Comparison of ENCODE assay signal across 20 cellular contexts in genomic region chrX:16457239-16457638, GRCh38.
A peak's percentile ranks its signal among the peaks of the same experiment; 100 is the strongest.
DNase-seq lines count a peak whose midpoint lies in the region; ATAC-seq and TF ChIP-seq lines count a peak whose summit lies in the region.
"Had no signal": no experiment of that assay in that cellular context is flagged by ENCODE, and none has a peak within 500 bp of the region (broad histone marks: within the 10 kb centered on the region; RNA-seq: fewer than 3 reads in every experiment).

No MANE protein-coding gene starts in this region.

- no peaks in the 10 kb centered on the region for H3K36me3 ChIP-seq in SK-N-SH (replicated peaks in 1 of 2; ENCODE audit: control insufficient read depth in 1 of 2, insufficient read depth in 2 of 2, low read length in 1 of 2)
- H3K36me3 ChIP-seq in endodermal cell (ENCODE audit: control insufficient read depth, insufficient read depth, low read length): no peaks in the 10 kb centered on the region
- no peaks in the 10 kb centered on the region for H3K36me3 ChIP-seq in trophoblast cell (ENCODE audit: control insufficient read depth in 1 of 2, insufficient read depth in 2 of 2, low read length in 2 of 2)
- H3K36me3 ChIP-seq: BE2C, HAP-1 had no signal

- H3K79me1 ChIP-seq in trophoblast cell (ENCODE audit: low read length): no peaks in the 10 kb centered on the region

- no peak overlapping the region for H3K4ac ChIP-seq in trophoblast cell (ENCODE audit: low read depth, low read length)

- H2BK12ac ChIP-seq in trophoblast cell (ENCODE audit: low read length): no peak overlapping the region

- H3K4me1 ChIP-seq in SK-N-SH (ENCODE audit: control insufficient read depth in 1 of 2, insufficient read depth in 2 of 2, low read depth in 1 of 2, low read length in 1 of 2): peaks cover 0 to 2% of the 10 kb centered on the region in 2 experiments; a peak in 1 of 4 replicates
- no peaks in the 10 kb centered on the region for H3K4me1 ChIP-seq in endodermal cell (ENCODE audit: control insufficient read depth, insufficient read depth, low read length)
- H3K4me1 ChIP-seq in trophoblast cell (ENCODE audit: control insufficient read depth in 1 of 2, insufficient read depth in 2 of 2, low read length in 2 of 2): no peaks in the 10 kb centered on the region
- H3K4me1 ChIP-seq: A549, BE2C, HAP-1 had no signal

- H3K4me2 ChIP-seq in SK-N-SH: no peak overlapping the region
- H3K4me2 ChIP-seq in trophoblast cell (ENCODE audit: low read length): no peak overlapping the region
- H3K4me2 ChIP-seq: A549 had no signal

- H3K27ac Mint-ChIP-seq in stimulated activated naive CD8-positive, alpha-beta T cell treated with anti-CD3 and anti-CD28 coated beads, Interleukin-15, amount 100 ng/mL, for 72 hours: no peak overlapping the region
- H3K27ac Mint-ChIP-seq in endodermal cell: no peak overlapping the region
- H3K27ac Mint-ChIP-seq: CD4-positive, CD25-positive, alpha-beta regulatory T cell; CD8-positive, alpha-beta memory T cell had no signal

- H3K4me3 Mint-ChIP-seq in stimulated activated naive CD8-positive, alpha-beta T cell treated with anti-CD3 and anti-CD28 coated beads, Interleukin-15, amount 100 ng/mL, for 72 hours: no peak overlapping the region
- no peak overlapping the region for H3K4me3 Mint-ChIP-seq in endodermal cell
- H3K4me3 Mint-ChIP-seq: CD4-positive, CD25-positive, alpha-beta regulatory T cell; CD8-positive, alpha-beta memory T cell had no signal

- H3K9ac ChIP-seq in SK-N-SH (no peak overlapping the region), endodermal cell (ENCODE audit: extremely low read depth, low read length, poor library complexity, severe bottlenecking) (no peak overlapping the region), trophoblast cell (ENCODE audit: low read length) (no peak overlapping the region)

- H3K4me3 ChIP-seq in SK-N-SH (ENCODE audit: low read depth in 2 of 2, low read length in 1 of 2): no peak overlapping the region
- no peak overlapping the region for H3K4me3 ChIP-seq in fibroblast of mammary gland (ENCODE audit: control insufficient read depth, low read depth, low read length)
- H3K4me3 ChIP-seq in endodermal cell (ENCODE audit: low read length): no peak overlapping the region
- H3K4me3 ChIP-seq in trophoblast cell (ENCODE audit: low read depth, low read length): no peak overlapping the region
- H3K4me3 ChIP-seq: A549, HAP-1 had no signal

- H3K9me3 Mint-ChIP-seq in stimulated activated naive CD8-positive, alpha-beta T cell treated with anti-CD3 and anti-CD28 coated beads, Interleukin-15, amount 100 ng/mL, for 72 hours: no peaks in the 10 kb centered on the region
- no peaks in the 10 kb centered on the region for H3K9me3 Mint-ChIP-seq in endodermal cell
- H3K9me3 Mint-ChIP-seq: CD4-positive, CD25-positive, alpha-beta regulatory T cell; CD8-positive, alpha-beta memory T cell had no signal

- H3K4me1 Mint-ChIP-seq in stimulated activated naive CD8-positive, alpha-beta T cell treated with anti-CD3 and anti-CD28 coated beads, Interleukin-15, amount 100 ng/mL, for 72 hours: no peaks in the 10 kb centered on the region
- peaks cover 24% of the 10 kb centered on the region for H3K4me1 Mint-ChIP-seq in endodermal cell
- H3K4me1 Mint-ChIP-seq: CD4-positive, CD25-positive, alpha-beta regulatory T cell; CD8-positive, alpha-beta memory T cell had no signal

- no peak overlapping the region for H4K12ac ChIP-seq in trophoblast cell (ENCODE audit: low read depth, low read length)

- no peak for TF ChIP-seq RAD21 in SK-N-SH (IDR thresholded peaks at IDR 0.05; ENCODE audit: low read length)

- peak; percentile 47 for DNase-seq in AG08395 (ENCODE audit: low spot score)
- peak; percentile 19 for DNase-seq in GM03348 (ENCODE audit: low spot score)
- no peak for DNase-seq in SK-N-SH
- DNase-seq in fibroblast of mammary gland (ENCODE audit: low read depth): peak; percentile 33
- DNase-seq in stimulated activated naive CD8-positive, alpha-beta T cell treated with anti-CD3 and anti-CD28 coated beads, Interleukin-15, amount 100 ng/mL, for 72 hours: no peak
- no peak for DNase-seq in SW480 (ENCODE audit: low spot score)
- DNase-seq in endodermal cell: no peak
- no peak for DNase-seq in trophoblast cell
- DNase-seq: BE2C; C1 segment of cervical spinal cord; CD4-positive, CD25-positive, alpha-beta regulatory T cell; CD8-positive, alpha-beta memory T cell; COR-L47; DMS 273 treated with DMSO at 0.1 percent for 48 hours; DMS53; DND-41 had no signal

- no peaks in the 10 kb centered on the region for H3F3A ChIP-seq in SK-N-SH (replicated peaks; ENCODE audit: insufficient read depth)

- no peak for TF ChIP-seq CTCF in SK-N-SH (IDR thresholded peaks at IDR 0.05)
- no peak for TF ChIP-seq CTCF in fibroblast of mammary gland (conservative IDR thresholded peaks at IDR 0.05; ENCODE audit: control insufficient read depth, insufficient read depth, low read depth, low read length)
- no peak for TF ChIP-seq CTCF in endodermal cell (conservative IDR thresholded peaks at IDR 0.05)

- 0 out of 4 replicates have a peak overlapping the region, but pooled peaks of 1 of the 2 experiments have one; percentile 2 for H3K27ac ChIP-seq in SK-N-SH (ENCODE audit: low read depth in 2 of 2, low read length in 1 of 2)
- no peak overlapping the region for H3K27ac ChIP-seq in endodermal cell (ENCODE audit: low read depth, low read length)
- H3K27ac ChIP-seq in trophoblast cell (ENCODE audit: low read depth, low read length): no peak overlapping the region
- H3K27ac ChIP-seq: 22Rv1, A549 had no signal

- no peak overlapping the region for H2BK5ac ChIP-seq in trophoblast cell (ENCODE audit: low read depth, low read length, poor library complexity)

- CTCF ChIA-PET in SK-N-SH (lab: Yijun Ruan, JAX): interaction anchor here (1.2 kb wide), 1 partner anchor 12 kb away, joined by 3 read pairs; no protein-coding TSS in a partner anchor

- H3K27me3 ChIP-seq in SK-N-SH (ENCODE audit: insufficient read depth) (no peaks in the 10 kb centered on the region), endodermal cell (ENCODE audit: control insufficient read depth, insufficient read depth, low read length, poor library complexity, severe bottlenecking) (no peaks in the 10 kb centered on the region), trophoblast cell (ENCODE audit: insufficient read depth, low read length) (no peaks in the 10 kb centered on the region)
- H3K27me3 ChIP-seq: BE2C had no signal

- no peak overlapping the region for H4K8ac ChIP-seq in trophoblast cell (ENCODE audit: low read depth, low read length)

- H3K9me3 ChIP-seq in SK-N-SH: no peaks in the 10 kb centered on the region
- no peaks in the 10 kb centered on the region for H3K9me3 ChIP-seq in endodermal cell (ENCODE audit: control insufficient read depth, low read length)
- H3K9me3 ChIP-seq in trophoblast cell (ENCODE audit: insufficient read depth, low read depth, low read length): no peaks in the 10 kb centered on the region
- H3K9me3 ChIP-seq: A549, BE2C, HAP-1 had no signal

- peaks cover 48% of the 10 kb centered on the region for H3K36me3 Mint-ChIP-seq in endodermal cell (ENCODE audit: low read depth)
- H3K36me3 Mint-ChIP-seq: CD4-positive, CD25-positive, alpha-beta regulatory T cell; CD8-positive, alpha-beta memory T cell had no signal

- ATAC-seq in stimulated activated naive CD8-positive, alpha-beta T cell treated with anti-CD3 and anti-CD28 coated beads, Interleukin-15, amount 100 ng/mL, for 72 hours: no peak
- ATAC-seq: A549, HepG2 had no signal

- no peak overlapping the region for H2AFZ ChIP-seq in SK-N-SH (ENCODE audit: low read depth)
- H2AFZ ChIP-seq in trophoblast cell (ENCODE audit: insufficient read depth, low read length, poor library complexity): no peak overlapping the region

- no peaks in the 10 kb centered on the region for H4K20me1 ChIP-seq in SK-N-SH (ENCODE audit: insufficient read depth)

- POLR2A ChIA-PET in SK-N-SH (lab: Yijun Ruan, JAX): no interaction called here

- no peak overlapping the region for H3K18ac ChIP-seq in trophoblast cell (ENCODE audit: low read length)

- H3K14ac ChIP-seq in trophoblast cell (ENCODE audit: low read length): no peak overlapping the region

- H3K27me3 Mint-ChIP-seq in stimulated activated naive CD8-positive, alpha-beta T cell treated with anti-CD3 and anti-CD28 coated beads, Interleukin-15, amount 100 ng/mL, for 72 hours: no peaks in the 10 kb centered on the region
- no peaks in the 10 kb centered on the region for H3K27me3 Mint-ChIP-seq in endodermal cell (ENCODE audit: insufficient read depth)
- H3K27me3 Mint-ChIP-seq: CD4-positive, CD25-positive, alpha-beta regulatory T cell had no signal

- 8% methylated on average over 1 of the region's 1 CpG for WGBS in SK-N-SH (ENCODE audit: low lambda C conversion rate)
- no CpG with 5 or more reads among the region's 1 CpG for WGBS in endodermal cell (ENCODE audit: insufficient coverage in 1 of 2, insufficient read length in 1 of 2), 2 experiments
- WGBS in trophoblast cell (ENCODE audit: extremely low coverage, insufficient coverage, insufficient read length): no CpG with 5 or more reads among the region's 1 CpG

- no peak overlapping the region for H2BK120ac ChIP-seq in trophoblast cell (ENCODE audit: insufficient read depth, low read length, poor library complexity)

- H3K23ac ChIP-seq in trophoblast cell (ENCODE audit: low read length): no peak overlapping the region

- no peaks in the 10 kb centered on the region for H3K79me2 ChIP-seq in SK-N-SH (ENCODE audit: insufficient read depth)
- no peaks in the 10 kb centered on the region for H3K79me2 ChIP-seq in trophoblast cell (ENCODE audit: control insufficient read depth, insufficient read depth, low read length, poor library complexity)

- no peaks in the 10 kb centered on the region for H3K9me2 ChIP-seq in SK-N-SH

- no peak overlapping the region for H2AK5ac ChIP-seq in trophoblast cell (ENCODE audit: low read length)

- H4K91ac ChIP-seq in trophoblast cell (ENCODE audit: low read depth, low read length): no peak overlapping the region

- TF ChIP-seq EP300 in SK-N-SH (IDR thresholded peaks at IDR 0.05; ENCODE audit: borderline replicate concordance in 1 of 2, low read depth in 1 of 2, low read length in 1 of 2): 0 out of 4 replicates have a peak, but pooled peaks of 1 of the 2 experiments have one; percentile 31

TF ChIP-seq in SK-N-SH, 30 proteins besides CTCF, POLR2A, EP300 and RAD21 (continues in another document):
- peak; percentile 86 for TF ChIP-seq TCF12 (IDR thresholded peaks at IDR 0.05)
- TF ChIP-seq POLR2AphosphoS5 (IDR thresholded peaks at IDR 0.05; ENCODE audit: low read depth, low read length): peak; percentile 30; the same call in 1 of the 2 replicates

Comparison
In these comparisons a context has a peak if more than half of its experiments do, and no peak if none do; other contexts are left out.
1. DNase-seq: peak in AG08395 (single experiment), GM03348 (single experiment) and fibroblast of mammary gland (single experiment); none in SK-N-SH (single experiment), stimulated activated naive CD8-positive, alpha-beta T cell treated with anti-CD3 and anti-CD28 coated beads, Interleukin-15, amount 100 ng/mL, for 72 hours (0 of 2), SW480 (single experiment), endodermal cell (single experiment) and trophoblast cell (0 of 2).